In genomic region chr22:42368379-42369249, GRCh38 we compare ENCODE assay signal across 7 cellular contexts.
DNase-seq lines count a peak whose midpoint lies in the region; ATAC-seq and TF ChIP-seq lines count a peak whose summit lies in the region.

No MANE protein-coding gene starts in this region.

- H3K4me1 ChIP-seq in neuron (ENCODE audit: insufficient read depth, low read length) = peaks cover 58% of the 10 kb centered on the region

- peak overlapping the region; percentile 78 for H2AFZ ChIP-seq in neuron (ENCODE audit: low read depth, low read length)

- DNase-seq in epithelial cell of esophagus (ENCODE audit: low read depth) (no peak), OCI-M2 (lab: John Stamatoyannopoulos, UW; ENCODE audit: unreplicated experiment) (no peak), 8988T (no peak)

- peak overlapping the region; percentile 54 for H3K4me3 ChIP-seq in epithelial cell of esophagus (ENCODE audit: low read length)
- H3K4me3 ChIP-seq in neuron (ENCODE audit: low read length) = peak overlapping the region; percentile 87

- peak; percentile 17 for ATAC-seq in GM19328 (IDR thresholded peaks at IDR 0.05; ENCODE audit: unreplicated experiment)
- peak; percentile 5 for ATAC-seq in HG03064 (IDR thresholded peaks at IDR 0.05; ENCODE audit: low read depth, unreplicated experiment)

- H3K27ac Mint-ChIP-seq in T-helper 1 cell treated with Interleukin-12 subunit alpha and Interleukin-12 subunit beta and Interleukin-4 antibody, amounts not matched to agents 30 μg/mL and 1 μg/mL, for 36 hours = no peak overlapping the region

- H3K36me3 Mint-ChIP-seq in T-helper 1 cell treated with Interleukin-12 subunit alpha and Interleukin-12 subunit beta and Interleukin-4 antibody, amounts not matched to agents 30 μg/mL and 1 μg/mL, for 36 hours (ENCODE audit: low read depth) = no peaks in the 10 kb centered on the region

- peaks cover 56% of the 10 kb centered on the region for H3K27me3 Mint-ChIP-seq in T-helper 1 cell treated with Interleukin-12 subunit alpha and Interleukin-12 subunit beta and Interleukin-4 antibody, amounts not matched to agents 30 μg/mL and 1 μg/mL, for 36 hours (ENCODE audit: low read depth)

- peak overlapping the region; percentile 44 for H3K4me3 Mint-ChIP-seq in T-helper 1 cell treated with Interleukin-12 subunit alpha and Interleukin-12 subunit beta and Interleukin-4 antibody, amounts not matched to agents 30 μg/mL and 1 μg/mL, for 36 hours

- H3K27me3 ChIP-seq in neuron (ENCODE audit: insufficient read depth, low read length) = no peaks in the 10 kb centered on the region

- H3K36me3 ChIP-seq in neuron (ENCODE audit: insufficient read depth, low read length) = no peaks in the 10 kb centered on the region

- H3K9me3 ChIP-seq in neuron (ENCODE audit: low read length) = no peaks in the 10 kb centered on the region

- no peak for TF ChIP-seq CTCF in epithelial cell of esophagus (IDR thresholded peaks at IDR 0.05; ENCODE audit: insufficient read depth, low read depth, low read length, missing control alignments)

- H3K9me3 Mint-ChIP-seq in T-helper 1 cell treated with Interleukin-12 subunit alpha and Interleukin-12 subunit beta and Interleukin-4 antibody, amounts not matched to agents 30 μg/mL and 1 μg/mL, for 36 hours = no peaks in the 10 kb centered on the region

- peaks cover 11% of the 10 kb centered on the region for H3K4me1 Mint-ChIP-seq in T-helper 1 cell treated with Interleukin-12 subunit alpha and Interleukin-12 subunit beta and Interleukin-4 antibody, amounts not matched to agents 30 μg/mL and 1 μg/mL, for 36 hours (ENCODE audit: low read depth)
